14 cellular contexts compared by ENCODE assay signal in genomic region chr9:114388764-114389375, GRCh38. TPM values are rescaled to one million over a fixed set of nuclear protein-coding genes. Genes with fewer than 3 reads are reported as not detected.
DNase-seq lines count a peak whose midpoint lies in the region; TF ChIP-seq lines count a peak whose summit lies in the region.
"Had no signal": no experiment of that assay in that cellular context is flagged by ENCODE, and none has a peak within 500 bp of the region (broad histone marks: within the 10 kb centered on the region; RNA-seq: fewer than 3 reads in every experiment).

No MANE protein-coding gene starts in this region.

- H3K4me3 ChIP-seq in hepatocyte (no peak overlapping the region), stomach smooth muscle (ENCODE audit: low read length in 2 of 2) (peak overlapping the region; percentile 91 to 97)

- H4K20me1 ChIP-seq in hepatocyte (ENCODE audit: insufficient read depth, poor library complexity, severe bottlenecking), result peaks cover 17% of the 10 kb centered on the region

- CTCF ChIA-PET in activated CD4-positive, alpha-beta memory T cell treated with anti-CD3 and anti-CD28 coated beads, Interleukin-2, amount 10 ng/mL, durations not matched to agents 7 days and 5 days (lab: Charles Lee), result interaction anchor here (1.2 to 8.6 kb wide), 13 partner anchors 7 to 541 kb away, joined by 3 to 87 read pairs (median 8); partner anchors contain the start of genes ATP6V1G1 and TNFSF8

- POLR2A ChIA-PET in activated CD4-positive, alpha-beta memory T cell treated with anti-CD3 and anti-CD28 coated beads, Interleukin-2, amount 10 ng/mL, durations not matched to agents 7 days and 5 days (lab: Charles Lee), result interaction anchor here (1.0 to 13.4 kb wide), 9 partner anchors 9 to 541 kb away, joined by 3 to 633 read pairs (median 28); partner anchors contain the start of gene TNFSF8

- H3K9me3 Mint-ChIP-seq in T-helper 1 cell treated with Interleukin-12 subunit alpha and Interleukin-12 subunit beta and Interleukin-4 antibody, amounts not matched to agents 30 μg/mL and 1 μg/mL, for 36 hours, result no peaks in the 10 kb centered on the region
- H3K9me3 Mint-ChIP-seq in activated CD4-positive, alpha-beta memory T cell treated with anti-CD3 and anti-CD28 coated beads, Interleukin-2, amount 10 ng/mL, durations not matched to agents 7 days and 5 days, result no peaks in the 10 kb centered on the region

- H2AFZ ChIP-seq in hepatocyte, result no peak overlapping the region

- H3K4me1 ChIP-seq in hepatocyte (ENCODE audit: insufficient read depth), result peaks cover 58% of the 10 kb centered on the region
- peaks cover 53% of the 10 kb centered on the region for H3K4me1 ChIP-seq in stomach smooth muscle (ENCODE audit: control insufficient read depth, insufficient read depth, low read length)

- DNase-seq in T-helper 1 cell (no peak), hepatocyte (ENCODE audit: low spot score) (no peak), germinal center (ENCODE audit: low spot score) (no peak), NCI-H82 treated with DMSO at 0.1 percent for 48 hours (lab: John Stamatoyannopoulos, UW; ENCODE audit: unreplicated experiment) (no peak), cerebellar nuclear complex (lab: John Stamatoyannopoulos, UW) (no peak)
- no peak for DNase-seq in activated CD4-positive, alpha-beta memory T cell treated with anti-CD3 and anti-CD28 coated beads, Interleukin-2, amount 10 ng/mL, durations not matched to agents 7 days and 5 days
- DNase-seq: central memory CD4-positive, alpha-beta T cell; H7 had no signal

- H3K4me1 Mint-ChIP-seq in T-helper 1 cell treated with Interleukin-12 subunit alpha and Interleukin-12 subunit beta and Interleukin-4 antibody, amounts not matched to agents 30 μg/mL and 1 μg/mL, for 36 hours (ENCODE audit: low read depth), result peaks cover 54% of the 10 kb centered on the region
- H3K4me1 Mint-ChIP-seq in activated CD4-positive, alpha-beta memory T cell treated with anti-CD3 and anti-CD28 coated beads, Interleukin-2, amount 10 ng/mL, durations not matched to agents 7 days and 5 days, result peaks cover 55% of the 10 kb centered on the region

- peak overlapping the region; percentile 93 for H3K27ac Mint-ChIP-seq in T-helper 1 cell treated with Interleukin-12 subunit alpha and Interleukin-12 subunit beta and Interleukin-4 antibody, amounts not matched to agents 30 μg/mL and 1 μg/mL, for 36 hours
- H3K27ac Mint-ChIP-seq in activated CD4-positive, alpha-beta memory T cell treated with anti-CD3 and anti-CD28 coated beads, Interleukin-2, amount 10 ng/mL, durations not matched to agents 7 days and 5 days, result peak overlapping the region; percentile 98

- no peaks in the 10 kb centered on the region for H3K9me2 ChIP-seq in hepatocyte (replicated peaks; ENCODE audit: insufficient read depth)

- H3K27me3 ChIP-seq in hepatocyte (no peaks in the 10 kb centered on the region), stomach smooth muscle (ENCODE audit: control insufficient read depth in 1 of 2, insufficient read depth in 2 of 2, low read length in 2 of 2) (no peaks in the 10 kb centered on the region)

- H3K4me2 ChIP-seq in hepatocyte, result peak overlapping the region; percentile 94

- H3K4me3 Mint-ChIP-seq in T-helper 1 cell treated with Interleukin-12 subunit alpha and Interleukin-12 subunit beta and Interleukin-4 antibody, amounts not matched to agents 30 μg/mL and 1 μg/mL, for 36 hours, result peak overlapping the region; percentile 96
- peak overlapping the region; percentile 100 for H3K4me3 Mint-ChIP-seq in activated CD4-positive, alpha-beta memory T cell treated with anti-CD3 and anti-CD28 coated beads, Interleukin-2, amount 10 ng/mL, durations not matched to agents 7 days and 5 days

- peaks cover 58% of the 10 kb centered on the region for H3K36me3 Mint-ChIP-seq in T-helper 1 cell treated with Interleukin-12 subunit alpha and Interleukin-12 subunit beta and Interleukin-4 antibody, amounts not matched to agents 30 μg/mL and 1 μg/mL, for 36 hours (ENCODE audit: low read depth)
- H3K36me3 Mint-ChIP-seq in activated CD4-positive, alpha-beta memory T cell treated with anti-CD3 and anti-CD28 coated beads, Interleukin-2, amount 10 ng/mL, durations not matched to agents 7 days and 5 days (ENCODE audit: low read depth), result peaks cover 77% of the 10 kb centered on the region

- H3K27me3 Mint-ChIP-seq in T-helper 1 cell treated with Interleukin-12 subunit alpha and Interleukin-12 subunit beta and Interleukin-4 antibody, amounts not matched to agents 30 μg/mL and 1 μg/mL, for 36 hours (ENCODE audit: low read depth), result no peaks in the 10 kb centered on the region
- no peaks in the 10 kb centered on the region for H3K27me3 Mint-ChIP-seq in activated CD4-positive, alpha-beta memory T cell treated with anti-CD3 and anti-CD28 coated beads, Interleukin-2, amount 10 ng/mL, durations not matched to agents 7 days and 5 days

- peaks cover 67% of the 10 kb centered on the region for H3K79me2 ChIP-seq in hepatocyte

- WGBS in hepatocyte (ENCODE audit: low lambda C conversion rate, missing lambda C conversion rate), result 94% methylated on average over 9 of the region's 9 CpGs

- H3K9me3 ChIP-seq in hepatocyte (ENCODE audit: low read depth) (no peaks in the 10 kb centered on the region), stomach smooth muscle (ENCODE audit: control insufficient read depth in 2 of 2, low read length in 2 of 2) (no peaks in the 10 kb centered on the region)

- H3K27ac ChIP-seq in hepatocyte, result peak overlapping the region; percentile 92
- peak overlapping the region; percentile 85 for H3K27ac ChIP-seq in stomach smooth muscle (ENCODE audit: low read length)
- H3K27ac ChIP-seq: 22Rv1 had no signal

- TF ChIP-seq CTCF in hepatocyte (IDR thresholded peaks at IDR 0.05; ENCODE audit: poor library complexity), result no peak

- peak overlapping the region; percentile 83 to 92 for H3K9ac ChIP-seq in stomach smooth muscle (ENCODE audit: low read length in 2 of 2)

- H3K36me3 ChIP-seq in hepatocyte (replicated peaks; ENCODE audit: insufficient read depth, low read depth) (no peaks in the 10 kb centered on the region), stomach smooth muscle (ENCODE audit: control insufficient read depth in 2 of 2, insufficient read depth in 2 of 2, low read length in 2 of 2) (no peaks in the 10 kb centered on the region)

RNA-seq across cellular contexts. Expression of gene AKNA, which starts 1.1 kb away (rescaled TPM):
- total RNA-seq in activated CD4-positive, alpha-beta memory T cell treated with anti-CD3 and anti-CD28 coated beads, Interleukin-2, amount 10 ng/mL, durations not matched to agents 7 days and 5 days, result 100 to 1,000 TPM; 350 to 355 TPM
- 12.9 and 13.8 TPM in 2 replicates for total RNA-seq in hepatocyte
- polyA plus RNA-seq in hepatocyte, result 4.5 and 6.6 TPM in 2 replicates

RNA-seq across cellular contexts. Expression of gene ORM2, which starts 59.2 kb away (rescaled TPM):
- not detected for total RNA-seq in activated CD4-positive, alpha-beta memory T cell treated with anti-CD3 and anti-CD28 coated beads, Interleukin-2, amount 10 ng/mL, durations not matched to agents 7 days and 5 days
- total RNA-seq in hepatocyte, result 45.7 and 52.0 TPM in 2 replicates
- polyA plus RNA-seq in hepatocyte, result 80.9 and 136 TPM in 2 replicates
- total RNA-seq: HT1080; NCI-H460; T-helper 2 cell treated with Interferon-gamma antibody and Interleukin-4, amounts not matched to agents 100 ng/mL and 5 ng/mL, for 36 hours had no signal

Comparison
In these comparisons a context has a peak if more than half of its experiments do, and no peak if none do; other contexts are left out.
1. RNA of gene AKNA, which starts 1.1 kb away (total RNA-seq): 350 to 355 TPM in activated CD4-positive, alpha-beta memory T cell treated with anti-CD3 and anti-CD28 coated beads, Interleukin-2, amount 10 ng/mL, durations not matched to agents 7 days and 5 days; 12.9 to 13.8 TPM in hepatocyte; every median in the first group is over 10 times any median in the second.
2. RNA of gene ORM2, which starts 59.2 kb away (total RNA-seq): 45.7 to 52.0 TPM in hepatocyte; not detected in activated CD4-positive, alpha-beta memory T cell treated with anti-CD3 and anti-CD28 coated beads, Interleukin-2, amount 10 ng/mL, durations not matched to agents 7 days and 5 days; every median in the first group is over 10 times any median in the second.